In the genomic region with DNA sequence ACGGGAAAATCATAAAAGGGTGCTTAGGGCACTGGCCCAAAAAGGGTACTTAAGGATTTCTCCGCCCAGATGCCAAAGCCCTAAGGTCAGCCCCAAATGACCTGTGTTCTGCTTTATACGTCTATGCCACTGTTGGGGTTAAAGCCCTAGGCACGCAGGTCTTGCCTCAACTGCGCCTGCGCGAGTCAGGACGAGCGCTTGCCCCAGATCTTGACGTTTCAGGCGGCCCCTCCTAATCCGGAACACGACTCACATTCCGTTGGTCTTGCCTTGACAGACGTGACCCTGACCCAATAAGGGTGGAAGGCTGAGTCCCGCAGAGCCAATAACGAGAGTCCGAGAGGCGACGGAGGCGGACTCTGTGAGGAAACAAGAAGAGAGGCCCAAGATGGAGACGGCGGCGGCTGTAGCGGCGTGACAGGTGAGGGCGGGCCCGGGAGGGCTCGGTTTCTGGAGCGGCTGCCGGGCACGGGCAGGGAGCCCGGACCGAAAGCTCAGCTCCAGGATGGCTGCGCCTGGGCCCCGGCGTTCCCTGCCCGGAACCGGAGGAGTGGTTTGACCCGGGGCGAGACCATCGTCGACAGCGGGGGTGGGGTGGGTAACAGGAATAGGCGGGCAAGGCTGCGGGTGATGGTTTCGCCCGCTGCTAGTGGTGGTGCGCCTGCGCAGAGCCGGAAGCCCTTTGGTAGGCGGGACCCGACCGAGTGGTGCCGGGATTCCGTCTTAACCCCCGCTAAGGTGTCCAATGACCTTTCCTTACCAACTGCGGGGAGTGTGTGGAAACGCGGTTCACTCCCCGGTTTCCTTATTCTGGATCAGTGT, we compare ENCODE assay signal across 1 cellular context.
A peak's percentile ranks its signal among the peaks of the same experiment; 100 is the strongest.
TF ChIP-seq lines count a peak whose summit lies in the region.

A gene (plus strand): TSS at position 375 of the 822 bp plus-strand sequence. CDS start 1,763 bp downstream, outside the sequence.

TF ChIP-seq in HepG2, 621 proteins besides CTCF, POLR2A, EP300 and RAD21 (continued from another document and continues in another):
- TF ChIP-seq, protein P1, sequence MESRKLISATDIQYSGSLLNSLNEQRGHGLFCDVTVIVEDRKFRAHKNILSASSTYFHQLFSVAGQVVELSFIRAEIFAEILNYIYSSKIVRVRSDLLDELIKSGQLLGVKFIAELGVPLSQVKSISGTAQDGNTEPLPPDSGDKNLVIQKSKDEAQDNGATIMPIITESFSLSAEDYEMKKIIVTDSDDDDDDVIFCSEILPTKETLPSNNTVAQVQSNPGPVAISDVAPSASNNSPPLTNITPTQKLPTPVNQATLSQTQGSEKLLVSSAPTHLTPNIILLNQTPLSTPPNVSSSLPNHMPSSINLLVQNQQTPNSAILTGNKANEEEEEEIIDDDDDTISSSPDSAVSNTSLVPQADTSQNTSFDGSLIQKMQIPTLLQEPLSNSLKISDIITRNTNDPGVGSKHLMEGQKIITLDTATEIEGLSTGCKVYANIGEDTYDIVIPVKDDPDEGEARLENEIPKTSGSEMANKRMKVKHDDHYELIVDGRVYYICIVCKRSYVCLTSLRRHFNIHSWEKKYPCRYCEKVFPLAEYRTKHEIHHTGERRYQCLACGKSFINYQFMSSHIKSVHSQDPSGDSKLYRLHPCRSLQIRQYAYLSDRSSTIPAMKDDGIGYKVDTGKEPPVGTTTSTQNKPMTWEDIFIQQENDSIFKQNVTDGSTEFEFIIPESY (CRISPR knock-in tag; IDR thresholded peaks at IDR 0.05): no peak
- TF ChIP-seq, protein P2, sequence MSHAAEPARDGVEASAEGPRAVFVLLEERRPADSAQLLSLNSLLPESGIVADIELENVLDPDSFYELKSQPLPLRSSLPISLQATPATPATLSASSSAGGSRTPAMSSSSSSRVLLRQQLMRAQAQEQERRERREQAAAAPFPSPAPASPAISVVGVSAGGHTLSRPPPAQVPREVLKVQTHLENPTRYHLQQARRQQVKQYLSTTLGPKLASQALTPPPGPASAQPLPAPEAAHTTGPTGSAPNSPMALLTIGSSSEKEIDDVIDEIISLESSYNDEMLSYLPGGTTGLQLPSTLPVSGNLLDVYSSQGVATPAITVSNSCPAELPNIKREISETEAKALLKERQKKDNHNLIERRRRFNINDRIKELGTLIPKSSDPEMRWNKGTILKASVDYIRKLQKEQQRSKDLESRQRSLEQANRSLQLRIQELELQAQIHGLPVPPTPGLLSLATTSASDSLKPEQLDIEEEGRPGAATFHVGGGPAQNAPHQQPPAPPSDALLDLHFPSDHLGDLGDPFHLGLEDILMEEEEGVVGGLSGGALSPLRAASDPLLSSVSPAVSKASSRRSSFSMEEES (CRISPR knock-in tag; IDR thresholded peaks at IDR 0.05): no peak
- TF ChIP-seq ZNF24 (IDR thresholded peaks at IDR 0.05): no peak
- TF ChIP-seq ZNF737 (CRISPR knock-in tag; IDR thresholded peaks at IDR 0.05; ENCODE audit: borderline replicate concordance): no peak
- no peak for TF ChIP-seq KAT2B (IDR thresholded peaks at IDR 0.05; ENCODE audit: borderline replicate concordance, low read depth, low read length)
- TF ChIP-seq, protein P3, sequence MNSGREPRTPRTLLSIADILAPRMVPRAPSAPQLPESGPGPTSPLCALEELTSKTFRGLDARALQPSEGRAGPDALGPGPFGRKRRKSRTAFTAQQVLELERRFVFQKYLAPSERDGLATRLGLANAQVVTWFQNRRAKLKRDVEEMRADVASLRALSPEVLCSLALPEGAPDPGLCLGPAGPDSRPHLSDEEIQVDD (CRISPR knock-in tag; IDR thresholded peaks at IDR 0.05; ENCODE audit: borderline replicate concordance): no peak
- TF ChIP-seq, protein P4, sequence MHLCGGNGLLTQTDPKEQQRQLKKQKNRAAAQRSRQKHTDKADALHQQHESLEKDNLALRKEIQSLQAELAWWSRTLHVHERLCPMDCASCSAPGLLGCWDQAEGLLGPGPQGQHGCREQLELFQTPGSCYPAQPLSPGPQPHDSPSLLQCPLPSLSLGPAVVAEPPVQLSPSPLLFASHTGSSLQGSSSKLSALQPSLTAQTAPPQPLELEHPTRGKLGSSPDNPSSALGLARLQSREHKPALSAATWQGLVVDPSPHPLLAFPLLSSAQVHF (CRISPR knock-in tag; IDR thresholded peaks at IDR 0.05): no peak
- TF ChIP-seq ZNF7 (CRISPR knock-in tag; IDR thresholded peaks at IDR 0.05): no peak
- no peak for TF ChIP-seq ZNF598 (CRISPR knock-in tag; IDR thresholded peaks at IDR 0.05; ENCODE audit: borderline replicate concordance)
- no peak for TF ChIP-seq NR2F6 (IDR thresholded peaks at IDR 0.05)
- TF ChIP-seq NR2F6 (CRISPR knock-in tag; IDR thresholded peaks at IDR 0.05): no peak; the same call in 1 of the 2 replicates
- TF ChIP-seq JDP2 (CRISPR knock-in tag; IDR thresholded peaks at IDR 0.05; ENCODE audit: borderline replicate concordance): no peak
- TF ChIP-seq TEAD3 (CRISPR knock-in tag; optimal IDR thresholded peaks at IDR 0.05; ENCODE audit: borderline replicate concordance): peak; percentile 71
- TF ChIP-seq, protein P5, sequence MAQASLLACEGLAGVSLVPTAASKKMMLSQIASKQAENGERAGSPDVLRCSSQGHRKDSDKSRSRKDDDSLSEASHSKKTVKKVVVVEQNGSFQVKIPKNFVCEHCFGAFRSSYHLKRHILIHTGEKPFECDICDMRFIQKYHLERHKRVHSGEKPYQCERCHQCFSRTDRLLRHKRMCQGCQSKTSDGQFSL (CRISPR knock-in tag; IDR thresholded peaks at IDR 0.05): no peak
- TF ChIP-seq, protein P6, sequence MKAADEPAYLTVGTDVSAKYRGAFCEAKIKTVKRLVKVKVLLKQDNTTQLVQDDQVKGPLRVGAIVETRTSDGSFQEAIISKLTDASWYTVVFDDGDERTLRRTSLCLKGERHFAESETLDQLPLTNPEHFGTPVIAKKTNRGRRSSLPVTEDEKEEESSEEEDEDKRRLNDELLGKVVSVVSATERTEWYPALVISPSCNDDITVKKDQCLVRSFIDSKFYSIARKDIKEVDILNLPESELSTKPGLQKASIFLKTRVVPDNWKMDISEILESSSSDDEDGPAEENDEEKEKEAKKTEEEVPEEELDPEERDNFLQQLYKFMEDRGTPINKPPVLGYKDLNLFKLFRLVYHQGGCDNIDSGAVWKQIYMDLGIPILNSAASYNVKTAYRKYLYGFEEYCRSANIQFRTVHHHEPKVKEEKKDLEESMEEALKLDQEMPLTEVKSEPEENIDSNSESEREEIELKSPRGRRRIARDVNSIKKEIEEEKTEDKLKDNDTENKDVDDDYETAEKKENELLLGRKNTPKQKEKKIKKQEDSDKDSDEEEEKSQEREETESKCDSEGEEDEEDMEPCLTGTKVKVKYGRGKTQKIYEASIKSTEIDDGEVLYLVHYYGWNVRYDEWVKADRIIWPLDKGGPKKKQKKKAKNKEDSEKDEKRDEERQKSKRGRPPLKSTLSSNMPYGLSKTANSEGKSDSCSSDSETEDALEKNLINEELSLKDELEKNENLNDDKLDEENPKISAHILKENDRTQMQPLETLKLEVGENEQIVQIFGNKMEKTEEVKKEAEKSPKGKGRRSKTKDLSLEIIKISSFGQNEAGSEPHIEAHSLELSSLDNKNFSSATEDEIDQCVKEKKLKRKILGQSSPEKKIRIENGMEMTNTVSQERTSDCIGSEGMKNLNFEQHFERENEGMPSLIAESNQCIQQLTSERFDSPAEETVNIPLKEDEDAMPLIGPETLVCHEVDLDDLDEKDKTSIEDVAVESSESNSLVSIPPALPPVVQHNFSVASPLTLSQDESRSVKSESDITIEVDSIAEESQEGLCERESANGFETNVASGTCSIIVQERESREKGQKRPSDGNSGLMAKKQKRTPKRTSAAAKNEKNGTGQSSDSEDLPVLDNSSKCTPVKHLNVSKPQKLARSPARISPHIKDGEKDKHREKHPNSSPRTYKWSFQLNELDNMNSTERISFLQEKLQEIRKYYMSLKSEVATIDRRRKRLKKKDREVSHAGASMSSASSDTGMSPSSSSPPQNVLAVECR (CRISPR knock-in tag; IDR thresholded peaks at IDR 0.05; ENCODE audit: borderline replicate concordance): peak; percentile 49; the same call in 1 of the 2 replicates
- TF ChIP-seq, protein P7, sequence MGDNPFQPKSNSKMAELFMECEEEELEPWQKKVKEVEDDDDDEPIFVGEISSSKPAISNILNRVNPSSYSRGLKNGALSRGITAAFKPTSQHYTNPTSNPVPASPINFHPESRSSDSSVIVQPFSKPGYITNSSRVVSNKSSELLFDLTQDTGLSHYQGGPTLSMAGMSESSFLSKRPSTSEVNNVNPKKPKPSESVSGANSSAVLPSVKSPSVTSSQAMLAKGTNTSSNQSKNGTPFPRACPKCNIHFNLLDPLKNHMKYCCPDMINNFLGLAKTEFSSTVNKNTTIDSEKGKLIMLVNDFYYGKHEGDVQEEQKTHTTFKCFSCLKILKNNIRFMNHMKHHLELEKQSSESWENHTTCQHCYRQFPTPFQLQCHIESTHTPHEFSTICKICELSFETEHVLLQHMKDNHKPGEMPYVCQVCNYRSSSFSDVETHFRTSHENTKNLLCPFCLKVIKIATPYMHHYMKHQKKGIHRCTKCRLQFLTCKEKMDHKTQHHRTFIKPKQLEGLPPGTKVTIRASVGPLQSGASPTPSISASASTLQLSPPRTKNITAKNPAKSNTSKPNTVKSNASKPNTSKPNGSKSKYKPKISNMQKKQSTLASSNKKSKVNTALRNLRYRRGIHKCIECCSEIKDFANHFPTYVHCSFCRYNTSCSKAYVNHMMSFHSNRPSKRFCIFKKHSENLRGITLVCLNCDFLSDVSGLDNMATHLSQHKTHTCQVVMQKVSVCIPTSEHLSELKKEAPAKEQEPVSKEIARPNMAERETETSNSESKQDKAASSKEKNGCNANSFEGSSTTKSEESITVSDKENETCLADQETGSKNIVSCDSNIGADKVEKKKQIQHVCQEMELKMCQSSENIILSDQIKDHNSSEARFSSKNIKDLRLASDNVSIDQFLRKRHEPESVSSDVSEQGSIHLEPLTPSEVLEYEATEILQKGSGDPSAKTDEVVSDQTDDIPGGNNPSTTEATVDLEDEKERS (CRISPR knock-in tag; IDR thresholded peaks at IDR 0.05): no peak
- no peak for TF ChIP-seq PHF21A (CRISPR knock-in tag; IDR thresholded peaks at IDR 0.05)
- TF ChIP-seq ZNF10 (CRISPR knock-in tag; IDR thresholded peaks at IDR 0.05; ENCODE audit: borderline replicate concordance, low read depth): no peak
- no peak for TF ChIP-seq RBAK (CRISPR knock-in tag; IDR thresholded peaks at IDR 0.05)
- TF ChIP-seq ZNF709 (CRISPR knock-in tag; IDR thresholded peaks at IDR 0.05): no peak
- TF ChIP-seq SAFB2 (CRISPR knock-in tag; IDR thresholded peaks at IDR 0.05; ENCODE audit: borderline replicate concordance, low read depth): 0 out of 2 replicates have a peak, but pooled peaks have one; percentile 40
- TF ChIP-seq POLR2G (IDR thresholded peaks at IDR 0.05; ENCODE audit: low read depth, low read length): peak; percentile 87
- TF ChIP-seq, protein P8, sequence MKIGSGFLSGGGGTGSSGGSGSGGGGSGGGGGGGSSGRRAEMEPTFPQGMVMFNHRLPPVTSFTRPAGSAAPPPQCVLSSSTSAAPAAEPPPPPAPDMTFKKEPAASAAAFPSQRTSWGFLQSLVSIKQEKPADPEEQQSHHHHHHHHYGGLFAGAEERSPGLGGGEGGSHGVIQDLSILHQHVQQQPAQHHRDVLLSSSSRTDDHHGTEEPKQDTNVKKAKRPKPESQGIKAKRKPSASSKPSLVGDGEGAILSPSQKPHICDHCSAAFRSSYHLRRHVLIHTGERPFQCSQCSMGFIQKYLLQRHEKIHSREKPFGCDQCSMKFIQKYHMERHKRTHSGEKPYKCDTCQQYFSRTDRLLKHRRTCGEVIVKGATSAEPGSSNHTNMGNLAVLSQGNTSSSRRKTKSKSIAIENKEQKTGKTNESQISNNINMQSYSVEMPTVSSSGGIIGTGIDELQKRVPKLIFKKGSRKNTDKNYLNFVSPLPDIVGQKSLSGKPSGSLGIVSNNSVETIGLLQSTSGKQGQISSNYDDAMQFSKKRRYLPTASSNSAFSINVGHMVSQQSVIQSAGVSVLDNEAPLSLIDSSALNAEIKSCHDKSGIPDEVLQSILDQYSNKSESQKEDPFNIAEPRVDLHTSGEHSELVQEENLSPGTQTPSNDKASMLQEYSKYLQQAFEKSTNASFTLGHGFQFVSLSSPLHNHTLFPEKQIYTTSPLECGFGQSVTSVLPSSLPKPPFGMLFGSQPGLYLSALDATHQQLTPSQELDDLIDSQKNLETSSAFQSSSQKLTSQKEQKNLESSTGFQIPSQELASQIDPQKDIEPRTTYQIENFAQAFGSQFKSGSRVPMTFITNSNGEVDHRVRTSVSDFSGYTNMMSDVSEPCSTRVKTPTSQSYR (CRISPR knock-in tag; IDR thresholded peaks at IDR 0.05; ENCODE audit: borderline replicate concordance): no peak
- no peak for TF ChIP-seq ZNF484 (CRISPR knock-in tag; IDR thresholded peaks at IDR 0.05; ENCODE audit: borderline replicate concordance, low read depth)
- no peak for TF ChIP-seq ZNF20 (CRISPR knock-in tag; IDR thresholded peaks at IDR 0.05)
- TF ChIP-seq ZIK1 (CRISPR knock-in tag; IDR thresholded peaks at IDR 0.05; ENCODE audit: borderline replicate concordance, low read depth): no peak
- TF ChIP-seq, protein P9, sequence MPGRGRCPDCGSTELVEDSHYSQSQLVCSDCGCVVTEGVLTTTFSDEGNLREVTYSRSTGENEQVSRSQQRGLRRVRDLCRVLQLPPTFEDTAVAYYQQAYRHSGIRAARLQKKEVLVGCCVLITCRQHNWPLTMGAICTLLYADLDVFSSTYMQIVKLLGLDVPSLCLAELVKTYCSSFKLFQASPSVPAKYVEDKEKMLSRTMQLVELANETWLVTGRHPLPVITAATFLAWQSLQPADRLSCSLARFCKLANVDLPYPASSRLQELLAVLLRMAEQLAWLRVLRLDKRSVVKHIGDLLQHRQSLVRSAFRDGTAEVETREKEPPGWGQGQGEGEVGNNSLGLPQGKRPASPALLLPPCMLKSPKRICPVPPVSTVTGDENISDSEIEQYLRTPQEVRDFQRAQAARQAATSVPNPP (CRISPR knock-in tag; IDR thresholded peaks at IDR 0.05): no peak
- no peak for TF ChIP-seq ZNF883 (CRISPR knock-in tag; IDR thresholded peaks at IDR 0.05; ENCODE audit: not compliant biosample characterization)
- TF ChIP-seq, protein P10, sequence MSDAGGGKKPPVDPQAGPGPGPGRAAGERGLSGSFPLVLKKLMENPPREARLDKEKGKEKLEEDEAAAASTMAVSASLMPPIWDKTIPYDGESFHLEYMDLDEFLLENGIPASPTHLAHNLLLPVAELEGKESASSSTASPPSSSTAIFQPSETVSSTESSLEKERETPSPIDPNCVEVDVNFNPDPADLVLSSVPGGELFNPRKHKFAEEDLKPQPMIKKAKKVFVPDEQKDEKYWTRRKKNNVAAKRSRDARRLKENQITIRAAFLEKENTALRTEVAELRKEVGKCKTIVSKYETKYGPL (CRISPR knock-in tag; IDR thresholded peaks at IDR 0.05): no peak
- no peak for TF ChIP-seq ZNF660 (CRISPR knock-in tag; IDR thresholded peaks at IDR 0.05; ENCODE audit: borderline replicate concordance, low read depth)
- 0 out of 2 replicates have a peak, but pooled peaks have one; percentile 5 for TF ChIP-seq FOSL2 (CRISPR knock-in tag; IDR thresholded peaks at IDR 0.05)
- TF ChIP-seq SETDB1 (CRISPR knock-in tag; IDR thresholded peaks at IDR 0.05; ENCODE audit: borderline replicate concordance): no peak
- TF ChIP-seq, protein P11, sequence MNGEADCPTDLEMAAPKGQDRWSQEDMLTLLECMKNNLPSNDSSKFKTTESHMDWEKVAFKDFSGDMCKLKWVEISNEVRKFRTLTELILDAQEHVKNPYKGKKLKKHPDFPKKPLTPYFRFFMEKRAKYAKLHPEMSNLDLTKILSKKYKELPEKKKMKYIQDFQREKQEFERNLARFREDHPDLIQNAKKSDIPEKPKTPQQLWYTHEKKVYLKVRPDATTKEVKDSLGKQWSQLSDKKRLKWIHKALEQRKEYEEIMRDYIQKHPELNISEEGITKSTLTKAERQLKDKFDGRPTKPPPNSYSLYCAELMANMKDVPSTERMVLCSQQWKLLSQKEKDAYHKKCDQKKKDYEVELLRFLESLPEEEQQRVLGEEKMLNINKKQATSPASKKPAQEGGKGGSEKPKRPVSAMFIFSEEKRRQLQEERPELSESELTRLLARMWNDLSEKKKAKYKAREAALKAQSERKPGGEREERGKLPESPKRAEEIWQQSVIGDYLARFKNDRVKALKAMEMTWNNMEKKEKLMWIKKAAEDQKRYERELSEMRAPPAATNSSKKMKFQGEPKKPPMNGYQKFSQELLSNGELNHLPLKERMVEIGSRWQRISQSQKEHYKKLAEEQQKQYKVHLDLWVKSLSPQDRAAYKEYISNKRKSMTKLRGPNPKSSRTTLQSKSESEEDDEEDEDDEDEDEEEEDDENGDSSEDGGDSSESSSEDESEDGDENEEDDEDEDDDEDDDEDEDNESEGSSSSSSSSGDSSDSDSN (CRISPR knock-in tag; IDR thresholded peaks at IDR 0.05): no peak
- no peak for TF ChIP-seq HDAC2 (CRISPR knock-in tag; IDR thresholded peaks at IDR 0.05)
